In the genomic region with DNA sequence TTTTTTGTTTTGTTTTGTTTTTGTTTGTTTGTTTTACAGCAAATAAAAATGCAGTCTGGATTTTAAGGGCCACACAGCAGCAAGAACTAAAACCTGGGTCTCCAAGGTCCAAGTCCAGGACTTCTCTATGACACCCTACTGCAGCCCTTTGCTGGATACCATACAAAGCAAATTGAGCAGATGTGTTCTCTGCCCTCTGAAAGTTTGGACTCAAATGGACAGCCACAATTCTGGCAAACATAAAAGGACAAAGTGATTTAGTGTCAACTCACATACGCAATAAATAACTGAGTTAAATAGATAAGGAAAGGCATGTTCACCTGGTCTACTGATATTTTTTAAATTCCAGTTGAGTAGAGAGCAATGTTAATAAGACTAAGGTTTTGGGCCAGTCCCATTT, we compare ENCODE assay signal across 21 cellular contexts. TPM values are rescaled to one million over a fixed set of nuclear protein-coding genes. Genes with fewer than 3 reads are reported as not detected.
DNase-seq lines count a peak whose midpoint lies in the region; ATAC-seq, FAIRE-seq and TF ChIP-seq lines count a peak whose summit lies in the region.
"Had no signal": no experiment of that assay in that cellular context is flagged by ENCODE, and none has a peak within 500 bp of the region (broad histone marks: within the 10 kb centered on the region; RNA-seq: fewer than 3 reads in every experiment).

No MANE protein-coding gene starts in this region.

- intact Hi-C loops in Caco-2 (cut with micrococcal nuclease; ENCODE audit: unreplicated experiment): loop anchor here (1.0 kb wide), 1 partner anchor 26 kb away; no protein-coding TSS in a partner anchor
- intact Hi-C loops in HepG2 (cut with micrococcal nuclease; ENCODE audit: unreplicated experiment): no loop called here
- intact Hi-C loops in upper lobe of right lung (cut with DNase I): no loop called here
- intact Hi-C loops in ovary (cut with DNase I): no loop called here

- H3K9me3 Mint-ChIP-seq in Caco-2 (ENCODE audit: unreplicated experiment): no peaks in the 10 kb centered on the region
- H3K9me3 Mint-ChIP-seq in stimulated activated memory B cell treated with anti-CD40 and anti-IgM and Interleukin-4, amounts not matched to agents 10 μg/mL and 1 μg/mL and 100 μg/mL, for 72 hours: no peaks in the 10 kb centered on the region
- H3K9me3 Mint-ChIP-seq in activated CD4-positive, alpha-beta memory T cell treated with anti-CD3 and anti-CD28 coated beads, Interleukin-2, amount 10 ng/mL, durations not matched to agents 7 days and 5 days: no peaks in the 10 kb centered on the region
- H3K9me3 Mint-ChIP-seq: CD14-positive monocyte; CD4-positive, alpha-beta T cell; CD8-positive, alpha-beta memory T cell; HFFc6 had no signal

- H3K27me3 Mint-ChIP-seq in Caco-2 (ENCODE audit: insufficient read depth, unreplicated experiment): no peaks in the 10 kb centered on the region
- no peaks in the 10 kb centered on the region for H3K27me3 Mint-ChIP-seq in stimulated activated memory B cell treated with anti-CD40 and anti-IgM and Interleukin-4, amounts not matched to agents 10 μg/mL and 1 μg/mL and 100 μg/mL, for 72 hours
- H3K27me3 Mint-ChIP-seq in activated CD4-positive, alpha-beta memory T cell treated with anti-CD3 and anti-CD28 coated beads, Interleukin-2, amount 10 ng/mL, durations not matched to agents 7 days and 5 days: no peaks in the 10 kb centered on the region
- H3K27me3 Mint-ChIP-seq: CD4-positive, alpha-beta T cell; CD8-positive, alpha-beta memory T cell had no signal

- TF ChIP-seq EP300 in HepG2 (IDR thresholded peaks at IDR 0.05; ENCODE audit: low read depth in 2 of 2, low read length in 2 of 2) (no peak), HepG2 (CRISPR knock-in tag; IDR thresholded peaks at IDR 0.05; ENCODE audit: borderline replicate concordance) (no peak), ovary (IDR thresholded peaks at IDR 0.05) (no peak)

- H3K4me1 ChIP-seq in Caco-2 (peaks cover 9% of the 10 kb centered on the region), HepG2 (ENCODE audit: insufficient read depth, low read length) (peaks cover 24% of the 10 kb centered on the region), upper lobe of right lung (no peaks in the 10 kb centered on the region), ovary (ENCODE audit: insufficient read depth) (no peaks in the 10 kb centered on the region)
- H3K4me1 ChIP-seq: HAP-1 had no signal

- CTCF ChIA-PET in Caco-2 (lab: Charles Lee) (interaction anchor here (0.7 to 1.4 kb wide), 2 partner anchors 13 to 835 kb away, joined by 3 to 4 read pairs; no protein-coding TSS in a partner anchor), HepG2 (lab: Yijun Ruan, JAX; ENCODE audit: low intra/inter-chr PET ratio, low total read pairs) (no interaction called here)
- CTCF ChIA-PET in activated CD4-positive, alpha-beta memory T cell treated with anti-CD3 and anti-CD28 coated beads, Interleukin-2, amount 10 ng/mL, durations not matched to agents 7 days and 5 days (lab: Charles Lee): interaction anchor here (0.9 to 7.5 kb wide), 9 partner anchors 9 to 51 kb away, joined by 3 to 132 read pairs (median 16); no protein-coding TSS in a partner anchor

- no peak overlapping the region for H2AFZ ChIP-seq in HepG2 (ENCODE audit: low read length)
- H2AFZ ChIP-seq: GM23248 had no signal

- in situ Hi-C loops in HepG2 (cut with HindIII; ENCODE audit: extremely low pct_ligation_motif_present, low pct_unique_long_range_greater_than_20kb): no loop called here

- no peaks in the 10 kb centered on the region for H4K20me1 ChIP-seq in HepG2 (ENCODE audit: insufficient read depth, low read length)
- H4K20me1 ChIP-seq: BLaER1 had no signal

- H3K4me3 Mint-ChIP-seq in Caco-2 (ENCODE audit: unreplicated experiment): no peak overlapping the region
- H3K4me3 Mint-ChIP-seq in stimulated activated memory B cell treated with anti-CD40 and anti-IgM and Interleukin-4, amounts not matched to agents 10 μg/mL and 1 μg/mL and 100 μg/mL, for 72 hours: no peak overlapping the region
- H3K4me3 Mint-ChIP-seq in activated CD4-positive, alpha-beta memory T cell treated with anti-CD3 and anti-CD28 coated beads, Interleukin-2, amount 10 ng/mL, durations not matched to agents 7 days and 5 days: no peak overlapping the region
- H3K4me3 Mint-ChIP-seq: CD4-positive, alpha-beta T cell; HFFc6 had no signal

- ATAC-seq in HepG2: peak; percentile 28; the same call in 2 of the 3 replicates
- ATAC-seq in stimulated activated memory B cell treated with anti-CD40 and anti-IgM and Interleukin-4, amounts not matched to agents 10 μg/mL and 1 μg/mL and 100 μg/mL, for 72 hours: no peak
- no peak for ATAC-seq in upper lobe of right lung

- no peaks in the 10 kb centered on the region for H3K36me3 Mint-ChIP-seq in Caco-2 (ENCODE audit: insufficient read depth, unreplicated experiment)
- peaks cover 5% of the 10 kb centered on the region for H3K36me3 Mint-ChIP-seq in stimulated activated memory B cell treated with anti-CD40 and anti-IgM and Interleukin-4, amounts not matched to agents 10 μg/mL and 1 μg/mL and 100 μg/mL, for 72 hours
- peaks cover 6% of the 10 kb centered on the region for H3K36me3 Mint-ChIP-seq in activated CD4-positive, alpha-beta memory T cell treated with anti-CD3 and anti-CD28 coated beads, Interleukin-2, amount 10 ng/mL, durations not matched to agents 7 days and 5 days (ENCODE audit: low read depth)

- H3K27ac ChIP-seq in VCaP: peak overlapping the region; percentile 17
- H3K27ac ChIP-seq in HepG2 (ENCODE audit: extremely low read length, insufficient read depth, low read length): no peak overlapping the region
- H3K27ac ChIP-seq in upper lobe of right lung: no peak overlapping the region
- no peak overlapping the region for H3K27ac ChIP-seq in ovary
- H3K27ac ChIP-seq: BLaER1, GM23248 had no signal

- H3K4me1 Mint-ChIP-seq in Caco-2 (ENCODE audit: low read depth, unreplicated experiment): peaks cover 6% of the 10 kb centered on the region
- peaks cover 32% of the 10 kb centered on the region for H3K4me1 Mint-ChIP-seq in stimulated activated memory B cell treated with anti-CD40 and anti-IgM and Interleukin-4, amounts not matched to agents 10 μg/mL and 1 μg/mL and 100 μg/mL, for 72 hours
- peaks cover 23% of the 10 kb centered on the region for H3K4me1 Mint-ChIP-seq in activated CD4-positive, alpha-beta memory T cell treated with anti-CD3 and anti-CD28 coated beads, Interleukin-2, amount 10 ng/mL, durations not matched to agents 7 days and 5 days

- BruUV-seq in Caco-2 (replicated peaks; lab: Mats Ljungman, UMichigan): no TSS peak
- no TSS peak for BruUV-seq in HepG2 (replicated peaks; lab: Mats Ljungman, UMichigan)

- no peak overlapping the region for H3K27ac Mint-ChIP-seq in Caco-2 (ENCODE audit: unreplicated experiment)
- peak overlapping the region; percentile 35 for H3K27ac Mint-ChIP-seq in stimulated activated memory B cell treated with anti-CD40 and anti-IgM and Interleukin-4, amounts not matched to agents 10 μg/mL and 1 μg/mL and 100 μg/mL, for 72 hours
- no peak overlapping the region for H3K27ac Mint-ChIP-seq in activated CD4-positive, alpha-beta memory T cell treated with anti-CD3 and anti-CD28 coated beads, Interleukin-2, amount 10 ng/mL, durations not matched to agents 7 days and 5 days
- H3K27ac Mint-ChIP-seq: CD4-positive, alpha-beta T cell; CD8-positive, alpha-beta memory T cell; HFFc6 had no signal

- H3K9me3 ChIP-seq in Caco-2 (no peaks in the 10 kb centered on the region), HepG2 (ENCODE audit: low read length) (no peaks in the 10 kb centered on the region), upper lobe of right lung (no peaks in the 10 kb centered on the region), ovary (no peaks in the 10 kb centered on the region)
- H3K9me3 ChIP-seq: BLaER1, HAP-1 had no signal

- no peak for TF ChIP-seq RAD21 in HepG2 (CRISPR knock-in tag; IDR thresholded peaks at IDR 0.05)

- no peak for FAIRE-seq in HepG2 (lab: Jason Lieb, UNC)
- FAIRE-seq: G401.6, GM12892, H54 had no signal

- no peak for TF ChIP-seq CTCF in Caco-2 (IDR thresholded peaks at IDR 0.05; ENCODE audit: insufficient read depth in 1 of 2, low read depth in 1 of 2, low read length in 1 of 2, severe bottlenecking in 1 of 2, unreplicated experiment in 1 of 2)
- TF ChIP-seq CTCF in VCaP (conservative IDR thresholded peaks at IDR 0.05): no peak
- no peak for TF ChIP-seq CTCF in HepG2 (CRISPR knock-in tag; IDR thresholded peaks at IDR 0.05)
- no peak for TF ChIP-seq CTCF in upper lobe of right lung (IDR thresholded peaks at IDR 0.05)
- no peak for TF ChIP-seq CTCF in ovary (IDR thresholded peaks at IDR 0.05)

- TF ChIP-seq POLR2A in HepG2 (IDR thresholded peaks at IDR 0.05; ENCODE audit: insufficient read depth in 1 of 2, low read depth in 2 of 2, low read length in 2 of 2): no peak
- TF ChIP-seq POLR2A in ovary (IDR thresholded peaks at IDR 0.05): no peak

- 11% methylated on average over 1 of the region's 1 CpG for WGBS in HepG2 (ENCODE audit: low lambda C conversion rate)
- WGBS in ovary, 3 donors: 96 to 100% (median 97%) methylated on average over 1 of the region's 1 CpG

- H3K4me3 ChIP-seq in Caco-2 (ENCODE audit: low read depth, low read length) (no peak overlapping the region), HepG2 (replicated peaks in 1 of 3; ENCODE audit: insufficient read depth in 1 of 3, low read depth in 2 of 3, low read length in 3 of 3) (no peak overlapping the region), upper lobe of right lung (no peak overlapping the region), ovary (no peak overlapping the region)
- H3K4me3 ChIP-seq: BLaER1, GM23248, HAP-1 had no signal

- POLR2A ChIA-PET in Caco-2 (lab: Charles Lee) (interaction anchor here (1.1 kb wide), 1 partner anchor 45 kb away, joined by 3 read pairs; the partner anchor contains the start of gene PHB1), HepG2 (lab: Yijun Ruan, JAX) (interaction anchor here (0.7 kb wide), 1 partner anchor 408 kb away, joined by 3 read pairs; no protein-coding TSS in a partner anchor)
- POLR2A ChIA-PET in activated CD4-positive, alpha-beta memory T cell treated with anti-CD3 and anti-CD28 coated beads, Interleukin-2, amount 10 ng/mL, durations not matched to agents 7 days and 5 days (lab: Charles Lee): interaction anchor here (2.9 kb wide), 1 partner anchor 19 kb away, joined by 18 read pairs; no protein-coding TSS in a partner anchor

- no peaks in the 10 kb centered on the region for H3K79me2 ChIP-seq in HepG2 (ENCODE audit: insufficient read depth, low read length)

- H3K9ac ChIP-seq in HepG2 (ENCODE audit: insufficient read depth, low read depth, low read length): no peak overlapping the region
- H3K9ac ChIP-seq: BLaER1, GM23248 had no signal

- DNase-seq in Caco-2: peak; percentile 31 to 41
- no peak for DNase-seq in HepG2 (ENCODE audit: low spot score)
- no peak for DNase-seq in activated CD4-positive, alpha-beta memory T cell treated with anti-CD3 and anti-CD28 coated beads, Interleukin-2, amount 10 ng/mL, durations not matched to agents 7 days and 5 days
- DNase-seq in NOMO-1 treated with dmso at 0.1 percent for 144 hours (lab: John Stamatoyannopoulos, UW; ENCODE audit: unreplicated experiment): no peak
- DNase-seq in upper lobe of right lung: no peak
- DNase-seq in ovary: no peak
- DNase-seq: Calu3; CD4-positive, alpha-beta T cell; CD8-positive, alpha-beta memory T cell; DMS53; DND-41; GM23248; HFFc6 had no signal

- peak overlapping the region; percentile 4 for H3K4me2 ChIP-seq in HepG2 (ENCODE audit: low read depth, low read length)
- H3K4me2 ChIP-seq: BLaER1 had no signal

- H3K36me3 ChIP-seq in Caco-2 (ENCODE audit: control insufficient read depth, insufficient read depth, low read length) (no peaks in the 10 kb centered on the region), HepG2 (replicated peaks in 1 of 2; ENCODE audit: control insufficient read depth in 1 of 2, insufficient read depth in 2 of 2, low read length in 2 of 2) (no peaks in the 10 kb centered on the region), upper lobe of right lung (no peaks in the 10 kb centered on the region), ovary (no peaks in the 10 kb centered on the region)
- H3K36me3 ChIP-seq: BLaER1, HAP-1 had no signal

- H3K27me3 ChIP-seq in Caco-2 (replicated peaks; ENCODE audit: control insufficient read depth, insufficient read depth, low read length) (no peaks in the 10 kb centered on the region), HepG2 (ENCODE audit: control insufficient read depth in 1 of 2, insufficient read depth in 2 of 2, low read length in 2 of 2) (no peaks in the 10 kb centered on the region; a peak in 1 of 5 replicates), upper lobe of right lung (no peaks in the 10 kb centered on the region), ovary (no peaks in the 10 kb centered on the region)
- H3K27me3 ChIP-seq: BLaER1 had no signal

RNA-seq across cellular contexts. Expression of gene ZNF652, which starts 7.7 kb away (rescaled TPM):
- total RNA-seq in Caco-2 (2022) (89.3 and 92.6 TPM in 2 replicates), HepG2 (2016; rRNA removed; fragmentation: Illumina TruSeq; extraction: Trizol) (30.2 and 58.2 TPM in 2 replicates), upper lobe of right lung (49.8 TPM), ovary (10 to 100 TPM; 26.0 to 60.9 (median 52.4) TPM)
- 12.2 and 13.8 TPM in 2 replicates for total RNA-seq in HepG2 (2016; cell fraction: cytosol; rRNA removed; fragmentation: Illumina TruSeq; extraction: Trizol; ENCODE audit: low read depth)
- total RNA-seq in HepG2 (2016; cell fraction: insoluble cytoplasmic fraction; rRNA removed; fragmentation: Illumina TruSeq; extraction: Trizol): 28.9 and 51.4 TPM in 2 replicates
- total RNA-seq in HepG2 (2016; cell fraction: membrane; rRNA removed; fragmentation: Illumina TruSeq; extraction: Trizol): 22.6 and 24.4 TPM in 2 replicates
- 28.7 and 34.7 TPM in 2 replicates for total RNA-seq in HepG2 (2016; cell fraction: nucleus; rRNA removed; fragmentation: Illumina TruSeq; extraction: Trizol)
- polyA plus RNA-seq in HepG2 (2011; rRNA removed) (15.8 and 16.2 TPM in 2 replicates), ovary (10 to 100 TPM; 17.1 to 19.4 TPM)
- 8.1 and 11.9 TPM in 2 replicates for polyA plus RNA-seq in HepG2 (2011; cell fraction: cytosol; rRNA removed)
- 10.7 and 11.7 TPM in 2 replicates for polyA plus RNA-seq in HepG2 (2011; cell fraction: nucleus; rRNA removed)
- 9.9 and 13.6 TPM in 2 replicates for polyA plus RNA-seq in HepG2 (2012)
- 1.9 and 2.2 TPM in 2 replicates for polyA plus RNA-seq in HepG2 (2016; cell fraction: cytosol; fragmentation: Illumina TruSeq; extraction: Trizol; ENCODE audit: low read depth)
- 36.1 and 37.0 TPM in 2 replicates for polyA plus RNA-seq in HepG2 (2016; cell fraction: insoluble cytoplasmic fraction; fragmentation: Illumina TruSeq; extraction: Trizol; ENCODE audit: low read depth)
- polyA plus RNA-seq in HepG2 (2016; cell fraction: membrane; fragmentation: Illumina TruSeq; extraction: Trizol; ENCODE audit: low read depth): 8.3 and 8.9 TPM in 2 replicates
- 34.4 and 37.4 TPM in 2 replicates for polyA plus RNA-seq in HepG2 (2016; cell fraction: nucleus; fragmentation: Illumina TruSeq; extraction: Trizol; ENCODE audit: insufficient read depth, low read depth)
- polyA minus RNA-seq in HepG2 (2011; rRNA and poly(A)+ RNA removed; ENCODE audit: low replicate concordance): 46.7 and 47.2 TPM in 2 replicates
- 38.3 and 51.1 TPM in 2 replicates for polyA minus RNA-seq in HepG2 (2011; cell fraction: cytosol; rRNA and poly(A)+ RNA removed)
- 32.1 and 40.2 TPM in 2 replicates for polyA minus RNA-seq in HepG2 (2011; cell fraction: nucleus; rRNA and poly(A)+ RNA removed)
- total RNA-seq in activated CD4-positive, alpha-beta memory T cell treated with anti-CD3 and anti-CD28 coated beads, Interleukin-2, amount 10 ng/mL, durations not matched to agents 7 days and 5 days: 10 to 100 TPM; 37.7 to 42.6 TPM

RNA-seq across cellular contexts. Expression of gene PHB1, which starts 44.9 kb away (rescaled TPM):
- total RNA-seq in Caco-2 (2022): 761 and 848 TPM in 2 replicates
- total RNA-seq in HepG2 (2016; rRNA removed; fragmentation: Illumina TruSeq; extraction: Trizol): 515 and 623 TPM in 2 replicates
- total RNA-seq in HepG2 (2016; cell fraction: cytosol; rRNA removed; fragmentation: Illumina TruSeq; extraction: Trizol; ENCODE audit: low read depth): 133 and 145 TPM in 2 replicates
- total RNA-seq in HepG2 (2016; cell fraction: insoluble cytoplasmic fraction; rRNA removed; fragmentation: Illumina TruSeq; extraction: Trizol): 510 and 641 TPM in 2 replicates
- 238 and 242 TPM in 2 replicates for total RNA-seq in HepG2 (2016; cell fraction: membrane; rRNA removed; fragmentation: Illumina TruSeq; extraction: Trizol)
- total RNA-seq in HepG2 (2016; cell fraction: nucleus; rRNA removed; fragmentation: Illumina TruSeq; extraction: Trizol): 214 and 243 TPM in 2 replicates
- polyA plus RNA-seq in HepG2 (2011; rRNA removed): 688 and 721 TPM in 2 replicates
- polyA plus RNA-seq in HepG2 (2011; cell fraction: cytosol; rRNA removed): 568 and 609 TPM in 2 replicates
- polyA plus RNA-seq in HepG2 (2011; cell fraction: nucleus; rRNA removed): 175 and 197 TPM in 2 replicates
- polyA plus RNA-seq in HepG2 (2012): 461 and 478 TPM in 2 replicates
- polyA plus RNA-seq in HepG2 (2016; cell fraction: cytosol; fragmentation: Illumina TruSeq; extraction: Trizol; ENCODE audit: low read depth): 175 and 189 TPM in 2 replicates
- 675 and 689 TPM in 2 replicates for polyA plus RNA-seq in HepG2 (2016; cell fraction: insoluble cytoplasmic fraction; fragmentation: Illumina TruSeq; extraction: Trizol; ENCODE audit: low read depth)
- 218 and 222 TPM in 2 replicates for polyA plus RNA-seq in HepG2 (2016; cell fraction: membrane; fragmentation: Illumina TruSeq; extraction: Trizol; ENCODE audit: low read depth)
- 412 and 415 TPM in 2 replicates for polyA plus RNA-seq in HepG2 (2016; cell fraction: nucleus; fragmentation: Illumina TruSeq; extraction: Trizol; ENCODE audit: insufficient read depth, low read depth)
- 950 and 1,090 TPM in 2 replicates for polyA minus RNA-seq in HepG2 (2011; rRNA and poly(A)+ RNA removed; ENCODE audit: low replicate concordance)
- polyA minus RNA-seq in HepG2 (2011; cell fraction: cytosol; rRNA and poly(A)+ RNA removed): 133 and 158 TPM in 2 replicates
- polyA minus RNA-seq in HepG2 (2011; cell fraction: nucleus; rRNA and poly(A)+ RNA removed): 74.5 and 93.1 TPM in 2 replicates
- total RNA-seq in activated CD4-positive, alpha-beta memory T cell treated with anti-CD3 and anti-CD28 coated beads, Interleukin-2, amount 10 ng/mL, durations not matched to agents 7 days and 5 days: 100 to 1,000 TPM; 103 to 105 TPM
- total RNA-seq in upper lobe of right lung: 127 TPM
- total RNA-seq in ovary: 100 to 1,000 TPM in 4 of 7 donors, 10 to 100 TPM in 3; 46.0 to 132 (median 106) TPM
- polyA plus RNA-seq in ovary: 100 to 1,000 TPM in 1 of 2 donors, 10 to 100 TPM in 1; 87.1 to 148 TPM

Comparison
In these comparisons a context has a peak if more than half of its experiments do, and no peak if none do; other contexts are left out.
1. DNase-seq: peak in Caco-2 (2 of 2); none in HepG2 (single experiment), activated CD4-positive, alpha-beta memory T cell treated with anti-CD3 and anti-CD28 coated beads, Interleukin-2, amount 10 ng/mL, durations not matched to agents 7 days and 5 days (single experiment), NOMO-1 treated with dmso at 0.1 percent for 144 hours (single experiment), upper lobe of right lung (single experiment) and ovary (0 of 5).